In the genomic region with DNA sequence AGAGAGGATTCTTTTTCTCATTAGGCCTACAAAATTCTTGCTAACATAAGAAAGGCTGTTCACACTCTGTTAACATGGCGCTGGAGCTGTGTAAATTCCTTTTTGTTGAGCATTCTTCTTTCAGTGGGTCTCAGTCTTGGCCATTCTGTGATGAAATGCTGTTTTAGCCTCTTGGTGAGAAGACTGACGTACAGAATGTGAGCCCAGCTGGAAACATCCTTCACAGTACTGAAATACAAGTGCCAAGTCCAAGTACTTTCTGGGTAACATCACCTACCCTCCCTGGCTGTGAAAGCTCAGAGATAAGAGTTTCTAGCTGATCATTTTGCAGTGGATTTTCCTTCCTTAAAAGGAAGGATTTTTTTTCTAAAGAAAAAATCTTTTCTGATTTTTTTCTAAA, we compare ENCODE assay signal across 16 cellular contexts.
A peak's percentile ranks its signal among the peaks of the same experiment; 100 is the strongest.
DNase-seq lines count a peak whose midpoint lies in the region; ATAC-seq and TF ChIP-seq lines count a peak whose summit lies in the region.
"Had no signal": no experiment of that assay in that cellular context is flagged by ENCODE, and none has a peak within 500 bp of the region (broad histone marks: within the 10 kb centered on the region; RNA-seq: fewer than 3 reads in every experiment).

No MANE protein-coding gene starts in this region.

- H3K4me1 ChIP-seq in OCI-LY3 (ENCODE audit: low read length) (peaks cover 48% of the 10 kb centered on the region), mucosa of descending colon (ENCODE audit: low read depth) (peaks cover 6% of the 10 kb centered on the region)

- DNase-seq in ACHN (peak; percentile 8), fibroblast of mammary gland (ENCODE audit: low read depth) (peak; percentile 81), mesothelial cell of epicardium (ENCODE audit: low spot score in 2 of 2, unreplicated experiment in 2 of 2) (no peak), EL (no peak), mucosa of descending colon (no peak)
- no peak for DNase-seq in effector CD4-positive, alpha-beta T cell
- DNase-seq: activated CD4-positive, alpha-beta T cell treated with anti-CD3 and anti-CD28 coated beads, Interleukin-2, amount 10 ng/mL, durations not matched to agents 24 days and 14 days; activated T-cell treated with anti-CD3 and anti-CD28 coated beads, Interleukin-2, amount 50 U/mL, for 48 hours; amniotic stem cell; effector memory CD4-positive, alpha-beta T cell; NCI-H1105 treated with DMSO at 0.1 percent for 48 hours; NCI-H2227 treated with DMSO at 0.1 percent for 48 hours; tibial artery had no signal

- in situ Hi-C loops in ACHN (cut with HindIII; ENCODE audit: low pct_ligation_motif_present, low pct_unique_long_range_greater_than_20kb, low sequenced_read_pairs) = no loop called here

- H3K4me3 ChIP-seq in OCI-LY3 (ENCODE audit: low read length) = no peak overlapping the region
- no peak overlapping the region for H3K4me3 ChIP-seq in fibroblast of mammary gland (ENCODE audit: control insufficient read depth, low read depth, low read length)
- H3K4me3 ChIP-seq in mucosa of descending colon = no peak overlapping the region
- H3K4me3 ChIP-seq: tibial artery had no signal

- intact Hi-C loops in mucosa of descending colon (cut with DNase I, micrococcal nuclease) = no loop called here

- no peak for TF ChIP-seq CTCF in OCI-LY3 (IDR thresholded peaks at IDR 0.05; ENCODE audit: low read depth, low read length)
- no peak for TF ChIP-seq CTCF in fibroblast of mammary gland (conservative IDR thresholded peaks at IDR 0.05; ENCODE audit: control insufficient read depth, insufficient read depth, low read depth, low read length)
- TF ChIP-seq CTCF in mesothelial cell of epicardium (IDR thresholded peaks at IDR 0.05; ENCODE audit: unreplicated experiment) = no peak
- no peak for TF ChIP-seq CTCF in mucosa of descending colon (IDR thresholded peaks at IDR 0.05)

- ATAC-seq in HG02981 (IDR thresholded peaks at IDR 0.05; ENCODE audit: unreplicated experiment) = no peak
- no peak for ATAC-seq in mucosa of descending colon
- ATAC-seq: PC-3 had no signal

- peak overlapping the region; percentile 54 for H3K27ac Mint-ChIP-seq in mesothelial cell of epicardium
- H3K27ac Mint-ChIP-seq: activated CD4-positive, alpha-beta T cell treated with anti-CD3 and anti-CD28 coated beads, Interleukin-2, amount 10 ng/mL, durations not matched to agents 24 days and 14 days had no signal

- H2AFZ ChIP-seq in OCI-LY3 (ENCODE audit: low read depth, low read length) = peak overlapping the region; percentile 83

- peaks cover 23% of the 10 kb centered on the region for H3K4me1 Mint-ChIP-seq in mesothelial cell of epicardium

- peak overlapping the region; percentile 55 for H3K4me2 ChIP-seq in OCI-LY3 (ENCODE audit: low read length)

- H3K36me3 ChIP-seq in OCI-LY3 (replicated peaks; ENCODE audit: low read depth, low read length) = no peaks in the 10 kb centered on the region
- H3K36me3 ChIP-seq in mucosa of descending colon (ENCODE audit: low read depth) = no peaks in the 10 kb centered on the region
- H3K36me3 ChIP-seq: tibial artery had no signal

- no peaks in the 10 kb centered on the region for H3K9me3 ChIP-seq in OCI-LY3 (ENCODE audit: insufficient read depth, low read length)
- H3K9me3 ChIP-seq in mucosa of descending colon = no peaks in the 10 kb centered on the region
- H3K9me3 ChIP-seq: tibial artery had no signal

- no peaks in the 10 kb centered on the region for H3K27me3 ChIP-seq in OCI-LY3 (ENCODE audit: low read depth, low read length)
- H3K27me3 ChIP-seq: tibial artery had no signal

- H3K79me2 ChIP-seq in OCI-LY3 (ENCODE audit: low read length) = peaks cover 3% of the 10 kb centered on the region; the same call in 1 of the 2 replicates

- H3K36me3 Mint-ChIP-seq in mesothelial cell of epicardium = no peaks in the 10 kb centered on the region

- no peaks in the 10 kb centered on the region for H3K27me3 Mint-ChIP-seq in mesothelial cell of epicardium (ENCODE audit: low read depth)

- peak overlapping the region; percentile 55 for H3K9ac ChIP-seq in OCI-LY3 (ENCODE audit: low read length)

- no peak overlapping the region for H3K4me3 Mint-ChIP-seq in mesothelial cell of epicardium
- H3K4me3 Mint-ChIP-seq: activated CD4-positive, alpha-beta T cell treated with anti-CD3 and anti-CD28 coated beads, Interleukin-2, amount 10 ng/mL, durations not matched to agents 24 days and 14 days had no signal

- H4K20me1 ChIP-seq in OCI-LY3 (ENCODE audit: insufficient read depth, low read length) = no peaks in the 10 kb centered on the region

- H3K9me3 Mint-ChIP-seq in mesothelial cell of epicardium = peaks cover 6% of the 10 kb centered on the region
- H3K9me3 Mint-ChIP-seq: activated CD4-positive, alpha-beta T cell treated with anti-CD3 and anti-CD28 coated beads, Interleukin-2, amount 10 ng/mL, durations not matched to agents 24 days and 14 days had no signal

- H3K27ac ChIP-seq in OCI-LY3 (ENCODE audit: low read length) = peak overlapping the region; percentile 37
- H3K27ac ChIP-seq: tibial artery had no signal

Comparison
In these comparisons a context has a peak if more than half of its experiments do, and no peak if none do; other contexts are left out.
1. DNase-seq: peak in ACHN (single experiment) and fibroblast of mammary gland (single experiment); none in mesothelial cell of epicardium (0 of 2), effector CD4-positive, alpha-beta T cell (single experiment), EL (single experiment) and mucosa of descending colon (0 of 3).